37 cellular contexts compared by ENCODE assay signal in genomic region chr20:56207656-56208055, GRCh38. TPM values are rescaled to one million over a fixed set of nuclear protein-coding genes. Genes with fewer than 3 reads are reported as not detected.
"Had no signal": no experiment of that assay in that cellular context is flagged by ENCODE, and none has a peak within 500 bp of the region (broad histone marks: within the 10 kb centered on the region; RNA-seq: fewer than 3 reads in every experiment).

No MANE protein-coding gene starts in this region.

- ATAC-seq: activated CD4-positive, alpha-beta T cell treated with anti-CD3 and anti-CD28 coated beads for 36 hours; activated CD8-positive, alpha-beta memory T cell treated with anti-CD3 and anti-CD28 coated beads, Interleukin-2, amount 10 ng/mL, durations not matched to agents 7 days and 5 days; activated CD8-positive, alpha-beta T cell treated with anti-CD3 and anti-CD28 coated beads, Interleukin-2, amount 10 ng/mL, durations not matched to agents 7 days and 5 days; body of pancreas; effector memory CD8-positive, alpha-beta T cell; gastroesophageal sphincter; heart right ventricle had no signal

- DNase-seq: activated CD4-positive, alpha-beta memory T cell treated with anti-CD3 and anti-CD28 coated beads for 36 hours; activated CD4-positive, alpha-beta T cell treated with anti-CD3 and anti-CD28 coated beads for 36 hours; activated CD4-positive, alpha-beta T cell treated with anti-CD3 and anti-CD28 coated beads, Interleukin-2, amount 10 ng/mL, durations not matched to agents 24 days and 14 days; activated CD4-positive, CD25-positive, alpha-beta regulatory T cell; activated CD4-positive, CD25-positive, alpha-beta regulatory T cell treated with anti-CD3 and anti-CD28 coated beads, Interleukin-2, amount 50 U/mL, for 72 hours; activated CD8-positive, alpha-beta memory T cell treated with anti-CD3 and anti-CD28 coated beads, Interleukin-2, amount 10 ng/mL, durations not matched to agents 7 days and 5 days; activated CD8-positive, alpha-beta memory T cell treated with anti-CD3 and anti-CD28 coated beads, Interleukin-2, amount 50 U/mL, for 4 hours; activated CD8-positive, alpha-beta T cell treated with anti-CD3 and anti-CD28 coated beads, Interleukin-2, amount 10 ng/mL, durations not matched to agents 7 days and 5 days; activated effector memory CD4-positive, alpha-beta T cell treated with anti-CD3 and anti-CD28 coated beads, Interleukin-2, amount 50 U/mL, for 16 hours; activated naive CD4-positive, alpha-beta T cell treated with anti-CD3 and anti-CD28 coated beads for 36 hours; activated naive CD8-positive, alpha-beta T cell treated with anti-CD3 and anti-CD28 coated beads, Interleukin-2, amount 10 ng/mL, durations not matched to agents 7 days and 5 days; activated T-cell treated with anti-CD3 and anti-CD28 coated beads, Interleukin-2, amount 50 U/mL, for 1 hour; activated T-cell treated with anti-CD3 and anti-CD28 coated beads, Interleukin-2, amount 50 U/mL, for 48 hours; amniotic stem cell; anterior cingulate cortex; body of pancreas; caudate nucleus; cortex of kidney; dermis blood vessel endothelial cell; effector CD4-positive, alpha-beta T cell; effector memory CD8-positive, alpha-beta T cell; erythroblast; esophagus squamous epithelium; foreskin melanocyte; heart right ventricle; T-helper 2 cell had no signal

- H3K27ac Mint-ChIP-seq: activated CD4-positive, alpha-beta memory T cell treated with anti-CD3 and anti-CD28 coated beads for 36 hours; activated CD4-positive, alpha-beta T cell treated with anti-CD3 and anti-CD28 coated beads for 36 hours; activated CD4-positive, alpha-beta T cell treated with anti-CD3 and anti-CD28 coated beads, Interleukin-2, amount 10 ng/mL, durations not matched to agents 24 days and 14 days; activated CD8-positive, alpha-beta memory T cell treated with anti-CD3 and anti-CD28 coated beads, Interleukin-2, amount 10 ng/mL, durations not matched to agents 7 days and 5 days; activated CD8-positive, alpha-beta T cell treated with anti-CD3 and anti-CD28 coated beads, Interleukin-2, amount 10 ng/mL, durations not matched to agents 7 days and 5 days; activated naive CD4-positive, alpha-beta T cell treated with anti-CD3 and anti-CD28 coated beads for 36 hours; activated naive CD4-positive, alpha-beta T cell treated with anti-CD3 and anti-CD28 coated beads, Interleukin-2, amount 50 U/mL, for 24 hours; activated naive CD8-positive, alpha-beta T cell treated with anti-CD3 and anti-CD28 coated beads, Interleukin-2, amount 10 ng/mL, durations not matched to agents 7 days and 5 days; activated T-helper 1 cell treated with anti-CD3 and anti-CD28 coated beads, Interleukin-12 subunit alpha, Interleukin-12 subunit beta, Interleukin-2, Interleukin-4 antibody, amounts not matched to agents 30 ng/mL and 10 ng/mL and 1 ng/mL, durations not matched to agents 14 hours and 24 hours and 36 hours; activated T-helper 2 cell treated with anti-CD3 and anti-CD28 coated beads, Interferon-gamma antibody, Interleukin-2, Interleukin-4, amounts not matched to agents 10 μg/mL and 5 μg/mL and 100 μg/mL, durations not matched to agents 14 hours and 24 hours and 36 hours; effector memory CD8-positive, alpha-beta T cell had no signal

- H3K36me3 ChIP-seq: esophagus squamous epithelium, gastroesophageal sphincter, heart right ventricle had no signal

- H3K27me3 Mint-ChIP-seq: activated CD8-positive, alpha-beta memory T cell treated with anti-CD3 and anti-CD28 coated beads, Interleukin-2, amount 10 ng/mL, durations not matched to agents 7 days and 5 days had no signal

- H3K9me3 Mint-ChIP-seq: activated CD4-positive, alpha-beta memory T cell treated with anti-CD3 and anti-CD28 coated beads for 36 hours; activated CD4-positive, alpha-beta T cell treated with anti-CD3 and anti-CD28 coated beads, Interleukin-2, amount 10 ng/mL, durations not matched to agents 24 days and 14 days; activated naive CD4-positive, alpha-beta T cell treated with anti-CD3 and anti-CD28 coated beads for 36 hours; activated naive CD4-positive, alpha-beta T cell treated with anti-CD3 and anti-CD28 coated beads, Interleukin-2, amount 50 U/mL, for 24 hours; activated naive CD8-positive, alpha-beta T cell treated with anti-CD3 and anti-CD28 coated beads, Interleukin-2, amount 10 ng/mL, durations not matched to agents 7 days and 5 days; activated T-helper 2 cell treated with anti-CD3 and anti-CD28 coated beads, Interferon-gamma antibody, Interleukin-2, Interleukin-4, amounts not matched to agents 10 μg/mL and 5 μg/mL and 100 μg/mL, durations not matched to agents 14 hours and 24 hours and 36 hours; effector memory CD8-positive, alpha-beta T cell had no signal

- H3K4me1 ChIP-seq: body of pancreas, gastroesophageal sphincter, heart right ventricle had no signal

- H3K4me3 ChIP-seq: body of pancreas, esophagus squamous epithelium, gastroesophageal sphincter, heart right ventricle had no signal

- H3K4me3 Mint-ChIP-seq: activated CD4-positive, alpha-beta memory T cell treated with anti-CD3 and anti-CD28 coated beads for 36 hours; activated CD4-positive, alpha-beta T cell treated with anti-CD3 and anti-CD28 coated beads for 36 hours; activated CD4-positive, alpha-beta T cell treated with anti-CD3 and anti-CD28 coated beads, Interleukin-2, amount 10 ng/mL, durations not matched to agents 24 days and 14 days; activated CD8-positive, alpha-beta memory T cell treated with anti-CD3 and anti-CD28 coated beads, Interleukin-2, amount 10 ng/mL, durations not matched to agents 7 days and 5 days; activated CD8-positive, alpha-beta T cell treated with anti-CD3 and anti-CD28 coated beads, Interleukin-2, amount 10 ng/mL, durations not matched to agents 7 days and 5 days; activated naive CD4-positive, alpha-beta T cell treated with anti-CD3 and anti-CD28 coated beads for 36 hours; activated naive CD4-positive, alpha-beta T cell treated with anti-CD3 and anti-CD28 coated beads, Interleukin-2, amount 50 U/mL, for 24 hours; activated naive CD8-positive, alpha-beta T cell treated with anti-CD3 and anti-CD28 coated beads, Interleukin-2, amount 10 ng/mL, durations not matched to agents 7 days and 5 days; activated T-helper 1 cell treated with anti-CD3 and anti-CD28 coated beads, Interleukin-12 subunit alpha, Interleukin-12 subunit beta, Interleukin-2, Interleukin-4 antibody, amounts not matched to agents 30 ng/mL and 10 ng/mL and 1 ng/mL, durations not matched to agents 14 hours and 24 hours and 36 hours; effector memory CD8-positive, alpha-beta T cell had no signal

- H3K36me3 Mint-ChIP-seq: activated CD4-positive, alpha-beta memory T cell treated with anti-CD3 and anti-CD28 coated beads for 36 hours; activated CD8-positive, alpha-beta memory T cell treated with anti-CD3 and anti-CD28 coated beads, Interleukin-2, amount 10 ng/mL, durations not matched to agents 7 days and 5 days; activated naive CD4-positive, alpha-beta T cell treated with anti-CD3 and anti-CD28 coated beads, Interleukin-2, amount 50 U/mL, for 24 hours; activated naive CD8-positive, alpha-beta T cell treated with anti-CD3 and anti-CD28 coated beads, Interleukin-2, amount 10 ng/mL, durations not matched to agents 7 days and 5 days had no signal

- H3K27ac ChIP-seq: body of pancreas, esophagus squamous epithelium, gastroesophageal sphincter, heart right ventricle had no signal

- H3K9me3 ChIP-seq: body of pancreas, esophagus squamous epithelium, gastroesophageal sphincter, heart right ventricle had no signal

- H3K27me3 ChIP-seq: body of pancreas, esophagus squamous epithelium, gastroesophageal sphincter had no signal

- H3K4me1 Mint-ChIP-seq: activated CD4-positive, alpha-beta T cell treated with anti-CD3 and anti-CD28 coated beads for 36 hours; activated CD4-positive, alpha-beta T cell treated with anti-CD3 and anti-CD28 coated beads, Interleukin-2, amount 10 ng/mL, durations not matched to agents 24 days and 14 days; activated CD8-positive, alpha-beta memory T cell treated with anti-CD3 and anti-CD28 coated beads, Interleukin-2, amount 10 ng/mL, durations not matched to agents 7 days and 5 days; activated naive CD4-positive, alpha-beta T cell treated with anti-CD3 and anti-CD28 coated beads, Interleukin-2, amount 50 U/mL, for 24 hours; activated naive CD8-positive, alpha-beta T cell treated with anti-CD3 and anti-CD28 coated beads, Interleukin-2, amount 10 ng/mL, durations not matched to agents 7 days and 5 days had no signal

RNA-seq across cellular contexts. Expression of gene MC3R, which starts 40.9 kb away (rescaled TPM):
- total RNA-seq: activated CD4-positive, alpha-beta memory T cell treated with anti-CD3 and anti-CD28 coated beads for 36 hours; activated CD4-positive, alpha-beta T cell treated with anti-CD3 and anti-CD28 coated beads for 36 hours; activated CD4-positive, alpha-beta T cell treated with anti-CD3 and anti-CD28 coated beads, Interleukin-2, amount 10 ng/mL, durations not matched to agents 24 days and 14 days; activated CD8-positive, alpha-beta memory T cell treated with anti-CD3 and anti-CD28 coated beads for 36 hours; activated CD8-positive, alpha-beta memory T cell treated with anti-CD3 and anti-CD28 coated beads, Interleukin-2, amount 10 ng/mL, durations not matched to agents 7 days and 5 days; activated CD8-positive, alpha-beta T cell treated with anti-CD3 and anti-CD28 coated beads, Interleukin-2, amount 10 ng/mL, durations not matched to agents 7 days and 5 days; activated naive CD4-positive, alpha-beta T cell treated with anti-CD3 and anti-CD28 coated beads for 36 hours; activated naive CD8-positive, alpha-beta T cell treated with anti-CD3 and anti-CD28 coated beads, Interleukin-2, amount 10 ng/mL, durations not matched to agents 7 days and 5 days; activated T-helper 1 cell treated with anti-CD3 and anti-CD28 coated beads, Interleukin-12 subunit alpha, Interleukin-12 subunit beta, Interleukin-2, Interleukin-4 antibody, amounts not matched to agents 30 ng/mL and 10 ng/mL and 1 ng/mL, durations not matched to agents 14 hours and 24 hours and 36 hours; activated T-helper 2 cell treated with anti-CD3 and anti-CD28 coated beads, Interferon-gamma antibody, Interleukin-2, Interleukin-4, amounts not matched to agents 10 μg/mL and 5 μg/mL and 100 μg/mL, durations not matched to agents 14 hours and 24 hours and 36 hours; astrocyte; body of pancreas; chondrocyte; dermis blood vessel endothelial cell; esophagus squamous epithelium; fibroblast of lung; fibroblast of villous mesenchyme; gastroesophageal sphincter; glomerular endothelial cell; heart right ventricle; T-helper 1 cell treated with Interleukin-12 subunit alpha and Interleukin-12 subunit beta and Interleukin-4 antibody, amounts not matched to agents 30 ng/mL and 1 ng/mL, for 36 hours had no signal
- polyA plus RNA-seq: fibroblast of lung, heart right ventricle had no signal
